Comparison of ENCODE assay signal across 17 cellular contexts in the genomic region with DNA sequence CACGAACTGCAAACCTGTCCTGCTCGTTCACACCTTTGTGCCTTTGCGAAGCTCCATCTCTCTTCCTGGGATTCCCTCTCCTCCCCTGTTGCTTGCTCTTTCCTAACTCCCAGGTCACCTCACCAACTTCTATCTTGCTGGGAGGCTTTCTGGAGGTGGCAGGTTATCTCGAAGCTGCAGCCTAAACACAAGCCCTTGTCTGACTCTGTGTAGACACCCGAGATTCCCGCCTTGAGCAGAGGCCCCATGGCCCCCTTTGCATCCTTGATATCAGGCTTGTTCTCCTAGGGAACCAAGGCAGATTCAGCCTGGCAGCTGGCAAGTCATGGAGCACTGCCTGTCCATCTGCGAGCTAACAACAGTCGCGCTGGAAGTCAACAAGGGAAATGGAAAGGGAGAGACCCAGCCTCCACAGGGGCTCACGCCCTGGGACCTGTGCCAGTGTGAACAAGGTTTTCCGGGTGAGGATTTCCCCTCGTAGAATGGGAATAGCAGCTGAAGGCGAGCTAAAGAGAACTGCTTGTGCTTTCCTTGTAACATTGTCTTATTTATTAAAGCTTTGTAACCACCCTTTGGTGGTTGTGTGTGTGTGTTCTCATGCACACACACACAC.
DNase-seq lines count a peak whose midpoint lies in the region; ATAC-seq and TF ChIP-seq lines count a peak whose summit lies in the region.
"Had no signal": no experiment of that assay in that cellular context is flagged by ENCODE, and none has a peak within 500 bp of the region (broad histone marks: within the 10 kb centered on the region; RNA-seq: fewer than 3 reads in every experiment).

No MANE protein-coding gene starts in this region.

- H3K4me3 ChIP-seq in cardiac fibroblast (replicated peaks in 1 of 2; ENCODE audit: low read depth in 2 of 2, low read length in 2 of 2) = no peak overlapping the region
- H3K4me3 ChIP-seq in lung = no peak overlapping the region
- H3K4me3 ChIP-seq: vagina had no signal

- no peaks in the 10 kb centered on the region for H3K9me3 Mint-ChIP-seq in activated CD8-positive, alpha-beta T cell treated with anti-CD3 and anti-CD28 coated beads, Interleukin-2, amount 10 ng/mL, durations not matched to agents 7 days and 5 days (ENCODE audit: insufficient read depth)
- H3K9me3 Mint-ChIP-seq: activated CD8-positive, alpha-beta T cell treated with anti-CD3 and anti-CD28 coated beads for 36 hours had no signal

- DNase-seq in COLO668 (lab: John Stamatoyannopoulos, UW; ENCODE audit: unreplicated experiment) (peak; percentile 81), NCI-H2081 (lab: John Stamatoyannopoulos, UW) (peak; percentile 76 to 90), cardiac fibroblast (ENCODE audit: low read depth in 2 of 2) (peak; percentile 18 to 51), lung (ENCODE audit: low spot score) (peak; percentile 53)
- no peak for DNase-seq in activated CD8-positive, alpha-beta T cell treated with anti-CD3 and anti-CD28 coated beads, Interleukin-2, amount 10 ng/mL, durations not matched to agents 7 days and 5 days
- DNase-seq: ACHN; activated CD8-positive, alpha-beta T cell treated with anti-CD3 and anti-CD28 coated beads for 36 hours; activated gamma-delta T cell treated with Interleukin-2 at 50 U/mL for 16 hours; KBM-7; mammary epithelial cell; NCI-H187; stimulated activated CD4-positive, alpha-beta T cell treated with anti-CD3 and anti-CD28 coated beads, Interleukin-2, amount 100 ng/mL, for 24 hours; T1000 had no signal

- H3K27me3 ChIP-seq in lung (ENCODE audit: control insufficient read depth, insufficient read depth) = no peaks in the 10 kb centered on the region
- H3K27me3 ChIP-seq: vagina had no signal

- POLR2A ChIA-PET in activated CD8-positive, alpha-beta T cell treated with anti-CD3 and anti-CD28 coated beads, Interleukin-2, amount 10 ng/mL, durations not matched to agents 7 days and 5 days (lab: Charles Lee) = interaction anchor here (0.6 to 1.4 kb wide), 2 partner anchors 83 to 110 kb away, joined by 3 to 4 read pairs; no protein-coding TSS in a partner anchor

- H3K4me1 Mint-ChIP-seq in activated CD8-positive, alpha-beta T cell treated with anti-CD3 and anti-CD28 coated beads, Interleukin-2, amount 10 ng/mL, durations not matched to agents 7 days and 5 days (ENCODE audit: low read depth) = peaks cover 26% of the 10 kb centered on the region

- WGBS in lung, 2 donors = 51 to 73% methylated on average over 13 of the region's 13 CpGs

- H3K4me3 Mint-ChIP-seq in activated CD8-positive, alpha-beta T cell treated with anti-CD3 and anti-CD28 coated beads, Interleukin-2, amount 10 ng/mL, durations not matched to agents 7 days and 5 days = no peak overlapping the region
- H3K4me3 Mint-ChIP-seq: activated CD8-positive, alpha-beta T cell treated with anti-CD3 and anti-CD28 coated beads for 36 hours had no signal

- ATAC-seq in lung (ENCODE audit: insufficient read depth, low FRiP score) (no peak), GM18517 (IDR thresholded peaks at IDR 0.05; ENCODE audit: unreplicated experiment) (no peak), GM21825 (IDR thresholded peaks at IDR 0.05; ENCODE audit: unreplicated experiment) (no peak), GM18873 (IDR thresholded peaks at IDR 0.05; ENCODE audit: low FRiP score, unreplicated experiment) (no peak)
- ATAC-seq in activated CD8-positive, alpha-beta T cell treated with anti-CD3 and anti-CD28 coated beads, Interleukin-2, amount 10 ng/mL, durations not matched to agents 7 days and 5 days = no peak
- ATAC-seq: activated CD8-positive, alpha-beta T cell treated with anti-CD3 and anti-CD28 coated beads for 36 hours had no signal

- H3K9me3 ChIP-seq in lung (ENCODE audit: control insufficient read depth in 2 of 2, insufficient read depth in 1 of 2, low read length in 1 of 2) = no peaks in the 10 kb centered on the region
- H3K9me3 ChIP-seq: vagina had no signal

- H3K4me1 ChIP-seq in lung (ENCODE audit: control insufficient read depth in 2 of 2, insufficient read depth in 2 of 2, low read length in 2 of 2) = peaks cover 17 to 27% of the 10 kb centered on the region in 2 donors

- no peak overlapping the region for H3K27ac Mint-ChIP-seq in activated CD8-positive, alpha-beta T cell treated with anti-CD3 and anti-CD28 coated beads, Interleukin-2, amount 10 ng/mL, durations not matched to agents 7 days and 5 days
- H3K27ac Mint-ChIP-seq: activated CD8-positive, alpha-beta T cell treated with anti-CD3 and anti-CD28 coated beads for 36 hours had no signal

- H3K36me3 Mint-ChIP-seq in activated CD8-positive, alpha-beta T cell treated with anti-CD3 and anti-CD28 coated beads, Interleukin-2, amount 10 ng/mL, durations not matched to agents 7 days and 5 days (ENCODE audit: low read depth) = no peaks in the 10 kb centered on the region

- peak overlapping the region; percentile 28 to 62 for H3K27ac ChIP-seq in lung (ENCODE audit: low read depth in 1 of 2, low read length in 1 of 2)
- H3K27ac ChIP-seq: vagina had no signal

- no peak for TF ChIP-seq CTCF in cardiac fibroblast (IDR thresholded peaks at IDR 0.05; ENCODE audit: low read depth, low read length)
- no peak for TF ChIP-seq CTCF in lung (IDR thresholded peaks at IDR 0.05; ENCODE audit: control extremely low read depth, extremely low read depth)

- CTCF ChIA-PET in activated CD8-positive, alpha-beta T cell treated with anti-CD3 and anti-CD28 coated beads, Interleukin-2, amount 10 ng/mL, durations not matched to agents 7 days and 5 days (lab: Charles Lee) = interaction anchor here (1.2 to 1.5 kb wide), 2 partner anchors 10 to 49 kb away, joined by 4 read pairs; no protein-coding TSS in a partner anchor

- H3K27me3 Mint-ChIP-seq in activated CD8-positive, alpha-beta T cell treated with anti-CD3 and anti-CD28 coated beads, Interleukin-2, amount 10 ng/mL, durations not matched to agents 7 days and 5 days (ENCODE audit: low read depth) = peaks cover 6% of the 10 kb centered on the region
- H3K27me3 Mint-ChIP-seq: activated CD8-positive, alpha-beta T cell treated with anti-CD3 and anti-CD28 coated beads for 36 hours had no signal

- H3K36me3 ChIP-seq in lung (ENCODE audit: control insufficient read depth in 2 of 2, insufficient read depth in 2 of 2, low read length in 2 of 2) = no peaks in the 10 kb centered on the region
- H3K36me3 ChIP-seq: vagina had no signal
